In genomic region chr2:230824406-230824978, GRCh38 we compare ENCODE assay signal across 8 cellular contexts. TPM values are rescaled to one million over a fixed set of nuclear protein-coding genes. Genes with fewer than 3 reads are reported as not detected.
DNase-seq lines count a peak whose midpoint lies in the region; ATAC-seq and TF ChIP-seq lines count a peak whose summit lies in the region.

No MANE protein-coding gene starts in this region.

- TF ChIP-seq POLR2A in testis (IDR thresholded peaks at IDR 0.05): no peak

- H3K36me3 Mint-ChIP-seq in activated T-cell treated with anti-CD3 and anti-CD28 coated beads, Interleukin-2, amount 50 U/mL, for 4 hours (ENCODE audit: insufficient read depth): peaks cover 7% of the 10 kb centered on the region
- H3K36me3 Mint-ChIP-seq in natural killer cell treated with Interleukin-12 subunit alpha and Interleukin-12 subunit beta and Interleukin-15 and Interleukin-18, amount 100 ng/mL, for 72 hours: no peaks in the 10 kb centered on the region

- H3K79me2 ChIP-seq in KMS-11 (ENCODE audit: insufficient read depth, low read depth) (no peaks in the 10 kb centered on the region), PC-3 (ENCODE audit: low read length) (no peaks in the 10 kb centered on the region)

- H3K9me3 ChIP-seq in PC-3 (ENCODE audit: low read length): no peaks in the 10 kb centered on the region
- H3K9me3 ChIP-seq in testis: no peaks in the 10 kb centered on the region

- H2AFZ ChIP-seq in KMS-11 (ENCODE audit: low read depth): peak overlapping the region; percentile 24; the same call in 1 of the 2 replicates
- peak overlapping the region; percentile 24; the same call in 1 of the 2 replicates for H2AFZ ChIP-seq in PC-3 (ENCODE audit: low read length)

- peak overlapping the region; percentile 44 to 60 for H3K27ac Mint-ChIP-seq in natural killer cell treated with Interleukin-12 subunit alpha and Interleukin-12 subunit beta and Interleukin-15 and Interleukin-18, amount 100 ng/mL, for 72 hours

- TF ChIP-seq CTCF in AG09309 (IDR thresholded peaks at IDR 0.05; ENCODE audit: control insufficient read depth, insufficient read depth, low read depth, low read length, missing control alignments) (peak; percentile 69), KMS-11 (conservative IDR thresholded peaks at IDR 0.05; ENCODE audit: low read depth, low read length) (peak; percentile 88), PC-3 (conservative IDR thresholded peaks at IDR 0.05; ENCODE audit: low read depth, low read length) (peak; percentile 83), testis (IDR thresholded peaks at IDR 0.05) (peak; percentile 58 to 68 (median 58))

- POLR2A ChIA-PET in PC-3 (lab: Charles Lee; ENCODE audit: unreplicated experiment): interaction anchor here (0.7 kb wide), 1 partner anchor 163 kb away, joined by 4 read pairs; no protein-coding TSS in a partner anchor

- H3K27me3 ChIP-seq in KMS-11 (ENCODE audit: insufficient read depth, low read depth): no peaks in the 10 kb centered on the region
- no peaks in the 10 kb centered on the region for H3K27me3 ChIP-seq in PC-3 (ENCODE audit: low read length)
- H3K27me3 ChIP-seq in testis: no peaks in the 10 kb centered on the region

- WGBS in testis, 2 donors: 9 to 18% methylated on average over 10 to 14 of the region's 14 CpGs

- H3K27ac ChIP-seq in KMS-11: no peak overlapping the region
- H3K27ac ChIP-seq in PC-3 (ENCODE audit: low read length): no peak overlapping the region
- H3K27ac ChIP-seq in testis: no peak overlapping the region

- H3K4me1 ChIP-seq in KMS-11 (ENCODE audit: low read depth, poor library complexity, severe bottlenecking) (no peaks in the 10 kb centered on the region), PC-3 (ENCODE audit: insufficient read depth, low read length) (no peaks in the 10 kb centered on the region), testis (no peaks in the 10 kb centered on the region)

- H3K9ac ChIP-seq in KMS-11 (no peak overlapping the region; the same call in 1 of the 2 replicates), PC-3 (ENCODE audit: low read length) (no peak overlapping the region)

- H3K27me3 Mint-ChIP-seq in activated T-cell treated with anti-CD3 and anti-CD28 coated beads, Interleukin-2, amount 50 U/mL, for 4 hours (ENCODE audit: low read depth): peaks cover 27% of the 10 kb centered on the region
- peaks cover 18 to 29% of the 10 kb centered on the region in 2 donors for H3K27me3 Mint-ChIP-seq in natural killer cell treated with Interleukin-12 subunit alpha and Interleukin-12 subunit beta and Interleukin-15 and Interleukin-18, amount 100 ng/mL, for 72 hours

- H3K4me1 Mint-ChIP-seq in activated T-cell treated with anti-CD3 and anti-CD28 coated beads, Interleukin-2, amount 50 U/mL, for 4 hours (ENCODE audit: low read depth): peaks cover 9% of the 10 kb centered on the region
- peaks cover 7 to 15% of the 10 kb centered on the region in 2 donors for H3K4me1 Mint-ChIP-seq in natural killer cell treated with Interleukin-12 subunit alpha and Interleukin-12 subunit beta and Interleukin-15 and Interleukin-18, amount 100 ng/mL, for 72 hours (ENCODE audit: low read depth in 2 of 2)

- H4K20me1 ChIP-seq in KMS-11 (ENCODE audit: insufficient read depth) (no peaks in the 10 kb centered on the region), PC-3 (ENCODE audit: low read length) (no peaks in the 10 kb centered on the region)

- no peak overlapping the region for H3K4me3 Mint-ChIP-seq in activated T-cell treated with anti-CD3 and anti-CD28 coated beads, Interleukin-2, amount 50 U/mL, for 4 hours
- H3K4me3 Mint-ChIP-seq in natural killer cell treated with Interleukin-12 subunit alpha and Interleukin-12 subunit beta and Interleukin-15 and Interleukin-18, amount 100 ng/mL, for 72 hours: peak overlapping the region; percentile 20

- peak; percentile 40 for DNase-seq in AG09309 (ENCODE audit: low read depth)
- DNase-seq in PC-3: peak; percentile 82
- peak; percentile 26 for DNase-seq in activated T-cell treated with anti-CD3 and anti-CD28 coated beads, Interleukin-2, amount 50 U/mL, for 4 hours
- DNase-seq in fibroblast of gingiva (ENCODE audit: low read depth): peak; percentile 68
- peak; percentile 77 for DNase-seq in natural killer cell treated with Interleukin-12 subunit alpha and Interleukin-12 subunit beta and Interleukin-15 and Interleukin-18, amount 100 ng/mL, for 72 hours (ENCODE audit: low spot score)
- peak; percentile 69 for DNase-seq in testis

- CTCF ChIA-PET in PC-3 (lab: Charles Lee): interaction anchor here (0.6 to 1.9 kb wide), 10 partner anchors 12 to 478 kb away, joined by 3 to 19 read pairs (median 4); partner anchors contain the start of gene ITM2C

- H3F3A ChIP-seq in PC-3 (ENCODE audit: low read length, unreplicated experiment): no peaks in the 10 kb centered on the region

- BruUV-seq in PC-3 (replicated peaks; lab: Mats Ljungman, UMichigan): no TSS peak

- H3K9me3 Mint-ChIP-seq in activated T-cell treated with anti-CD3 and anti-CD28 coated beads, Interleukin-2, amount 50 U/mL, for 4 hours: no peaks in the 10 kb centered on the region
- no peaks in the 10 kb centered on the region for H3K9me3 Mint-ChIP-seq in natural killer cell treated with Interleukin-12 subunit alpha and Interleukin-12 subunit beta and Interleukin-15 and Interleukin-18, amount 100 ng/mL, for 72 hours

- H3K9me2 ChIP-seq in PC-3 (replicated peaks; ENCODE audit: low read length): no peaks in the 10 kb centered on the region

- peak; percentile 66 for ATAC-seq in GM18907 (IDR thresholded peaks at IDR 0.05; ENCODE audit: unreplicated experiment)
- ATAC-seq in PC-3: peak; percentile 80
- ATAC-seq in activated T-cell treated with anti-CD3 and anti-CD28 coated beads, Interleukin-2, amount 50 U/mL, for 4 hours: peak; percentile 78 to 86
- peak; percentile 73 to 74 for ATAC-seq in natural killer cell treated with Interleukin-12 subunit alpha and Interleukin-12 subunit beta and Interleukin-15 and Interleukin-18, amount 100 ng/mL, for 72 hours

- intact Hi-C loops in PC-3 (cut with micrococcal nuclease): loop anchor here (1.0 to 5.0 kb wide), 4 partner anchors 78 to 628 kb away; no protein-coding TSS in a partner anchor
- intact Hi-C loops in testis (cut with DNase I; ENCODE audit: low total_unique reads): loop anchor here (10.0 kb wide), 1 partner anchor 160 kb away; no protein-coding TSS in a partner anchor

- H3K4me3 ChIP-seq in AG09309 (ENCODE audit: control insufficient read depth, low read depth, low read length) (peak overlapping the region; percentile 35), KMS-11 (IDR thresholded peaks at IDR 0.05; ENCODE audit: insufficient read depth, low read depth, low read length) (no peak overlapping the region), PC-3 (ENCODE audit: low read length) (peak overlapping the region; percentile 58), testis (no peak overlapping the region)

- H3K4me2 ChIP-seq in KMS-11 (peak overlapping the region; percentile 38), PC-3 (ENCODE audit: low read length) (peak overlapping the region; percentile 83)

- H3K36me3 ChIP-seq in KMS-11 (ENCODE audit: insufficient read depth): no peaks in the 10 kb centered on the region
- H3K36me3 ChIP-seq in PC-3 (ENCODE audit: low read depth, low read length): peaks cover 1% of the 10 kb centered on the region; the same call in 1 of the 2 replicates
- H3K36me3 ChIP-seq in testis (ENCODE audit: low read depth, missing control alignments): no peaks in the 10 kb centered on the region

RNA-seq across cellular contexts. Expression of gene ITM2C, which starts 40.2 kb away (rescaled TPM):
- total RNA-seq in PC-3 (2014; rRNA removed) (111 and 113 TPM in 2 replicates), testis (10 to 100 TPM; 53.7 to 95.7 TPM)
- 10 to 100 TPM; 17.2 to 29.4 (median 22.1) TPM for total RNA-seq in activated T-cell treated with anti-CD3 and anti-CD28 coated beads, Interleukin-2, amount 50 U/mL, for 4 hours
- 10 to 100 TPM in 1 of 2 donors, 1 to 10 TPM in 1; 2.7 to 21.7 TPM for total RNA-seq in natural killer cell treated with Interleukin-12 subunit alpha and Interleukin-12 subunit beta and Interleukin-15 and Interleukin-18, amount 100 ng/mL, for 72 hours
- 57.8 TPM for polyA plus RNA-seq in testis (ENCODE audit: insufficient read depth, low read depth, low replicate concordance)

Comparison
In these comparisons a context has a peak if more than half of its experiments do, and no peak if none do; other contexts are left out.
1. DNase-seq: peak in every context shown above with its lines; median percentile 82 in PC-3; 77 in natural killer cell treated with Interleukin-12 subunit alpha and Interleukin-12 subunit beta and Interleukin-15 and Interleukin-18, amount 100 ng/mL, for 72 hours; 69 in testis; 68 in fibroblast of gingiva; 40 in AG09309; 26 in activated T-cell treated with anti-CD3 and anti-CD28 coated beads, Interleukin-2, amount 50 U/mL, for 4 hours.
2. H3K4me3 ChIP-seq: peak in AG09309 (single experiment) and PC-3 (single experiment); none in KMS-11 (single experiment) and testis (0 of 2).
3. Peak in every context shown above with its lines, with median percentiles within 50 percentile points of each other: CTCF ChIP-seq and ATAC-seq.